1 cellular context compared by ENCODE assay signal in the genomic region with DNA sequence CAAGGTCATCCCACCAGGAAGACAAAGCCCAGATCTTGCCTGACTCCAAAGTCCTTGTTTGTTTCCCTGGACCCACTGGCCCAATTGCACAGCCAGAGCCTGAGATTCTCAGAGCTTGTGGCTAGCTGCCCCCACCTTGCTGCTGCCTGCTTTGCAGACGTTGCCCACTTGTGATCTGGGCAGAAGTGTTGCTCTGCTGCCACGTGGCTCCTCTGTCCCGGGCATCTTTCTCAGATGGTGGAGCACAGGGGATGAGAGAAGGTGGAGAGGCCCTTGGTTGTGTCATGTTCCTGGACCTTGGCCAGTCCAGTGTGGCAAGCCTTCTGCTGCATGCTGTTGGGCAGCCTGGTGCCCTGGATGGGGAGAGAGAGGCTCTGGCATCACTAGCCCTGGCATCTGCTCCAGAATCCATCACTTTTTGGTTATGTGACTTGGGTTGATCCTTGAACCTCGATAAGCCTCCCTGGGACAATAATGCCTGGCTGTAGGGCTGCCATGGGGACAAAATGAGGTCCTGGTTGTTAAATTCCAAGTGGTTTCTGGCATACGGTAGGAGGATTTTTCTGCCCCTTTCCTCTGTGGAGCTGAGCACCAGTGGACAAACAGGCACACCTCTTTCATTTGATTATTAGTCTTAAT.
TF ChIP-seq lines count a peak whose summit lies in the region.

No MANE protein-coding gene starts in this region.

TF ChIP-seq in HepG2, 621 proteins besides CTCF, POLR2A, EP300 and RAD21 (continued from another document and continues in another):
- TF ChIP-seq, protein P1, sequence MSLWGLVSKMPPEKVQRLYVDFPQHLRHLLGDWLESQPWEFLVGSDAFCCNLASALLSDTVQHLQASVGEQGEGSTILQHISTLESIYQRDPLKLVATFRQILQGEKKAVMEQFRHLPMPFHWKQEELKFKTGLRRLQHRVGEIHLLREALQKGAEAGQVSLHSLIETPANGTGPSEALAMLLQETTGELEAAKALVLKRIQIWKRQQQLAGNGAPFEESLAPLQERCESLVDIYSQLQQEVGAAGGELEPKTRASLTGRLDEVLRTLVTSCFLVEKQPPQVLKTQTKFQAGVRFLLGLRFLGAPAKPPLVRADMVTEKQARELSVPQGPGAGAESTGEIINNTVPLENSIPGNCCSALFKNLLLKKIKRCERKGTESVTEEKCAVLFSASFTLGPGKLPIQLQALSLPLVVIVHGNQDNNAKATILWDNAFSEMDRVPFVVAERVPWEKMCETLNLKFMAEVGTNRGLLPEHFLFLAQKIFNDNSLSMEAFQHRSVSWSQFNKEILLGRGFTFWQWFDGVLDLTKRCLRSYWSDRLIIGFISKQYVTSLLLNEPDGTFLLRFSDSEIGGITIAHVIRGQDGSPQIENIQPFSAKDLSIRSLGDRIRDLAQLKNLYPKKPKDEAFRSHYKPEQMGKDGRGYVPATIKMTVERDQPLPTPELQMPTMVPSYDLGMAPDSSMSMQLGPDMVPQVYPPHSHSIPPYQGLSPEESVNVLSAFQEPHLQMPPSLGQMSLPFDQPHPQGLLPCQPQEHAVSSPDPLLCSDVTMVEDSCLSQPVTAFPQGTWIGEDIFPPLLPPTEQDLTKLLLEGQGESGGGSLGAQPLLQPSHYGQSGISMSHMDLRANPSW (CRISPR knock-in tag; IDR thresholded peaks at IDR 0.05; ENCODE audit: borderline replicate concordance) = no peak
- TF ChIP-seq SAP130 (CRISPR knock-in tag; IDR thresholded peaks at IDR 0.05; ENCODE audit: low read depth) (no peak), RFX3 (CRISPR knock-in tag; IDR thresholded peaks at IDR 0.05) (no peak), NCOA2 (CRISPR knock-in tag; IDR thresholded peaks at IDR 0.05) (peak; percentile 57), MLLT10 (CRISPR knock-in tag; IDR thresholded peaks at IDR 0.05) (no peak), ZNF382 (CRISPR knock-in tag; IDR thresholded peaks at IDR 0.05; ENCODE audit: borderline replicate concordance) (no peak), ZFX (CRISPR knock-in tag; IDR thresholded peaks at IDR 0.05; ENCODE audit: low read depth) (peak; percentile 40; the same call in 1 of the 2 replicates), YY1 (IDR thresholded peaks at IDR 0.05; ENCODE audit: insufficient read depth, insufficient replicate concordance, low read depth, low read length) (no peak), SIN3A (IDR thresholded peaks at IDR 0.05; ENCODE audit: borderline replicate concordance, low read depth, low read length) (no peak), ZFYVE20 (CRISPR knock-in tag; IDR thresholded peaks at IDR 0.05; ENCODE audit: borderline replicate concordance, low read depth) (no peak), ZNF547 (CRISPR knock-in tag; IDR thresholded peaks at IDR 0.05) (no peak), ZNF616 (CRISPR knock-in tag; IDR thresholded peaks at IDR 0.05; ENCODE audit: low read depth) (no peak), IKZF1 (IDR thresholded peaks at IDR 0.05) (no peak), RFX1 (IDR thresholded peaks at IDR 0.05) (no peak), BRCA1 (CRISPR knock-in tag; IDR thresholded peaks at IDR 0.05) (no peak), FOSL1 (CRISPR knock-in tag; IDR thresholded peaks at IDR 0.05; ENCODE audit: borderline replicate concordance) (no peak), ADNP (CRISPR knock-in tag; IDR thresholded peaks at IDR 0.05) (peak; percentile 64; the same call in 1 of the 2 replicates), PCBP1 (IDR thresholded peaks at IDR 0.05; ENCODE audit: borderline replicate concordance, low read depth, low read length) (no peak), ZNF101 (CRISPR knock-in tag; IDR thresholded peaks at IDR 0.05; ENCODE audit: borderline replicate concordance, low read depth) (no peak), ZNF605 (CRISPR knock-in tag; IDR thresholded peaks at IDR 0.05) (no peak), SATB2 (CRISPR knock-in tag; IDR thresholded peaks at IDR 0.05) (no peak), HNRNPK (IDR thresholded peaks at IDR 0.05; ENCODE audit: low read depth, low read length, poor library complexity, severe bottlenecking) (no peak), NFKBIZ (CRISPR knock-in tag; IDR thresholded peaks at IDR 0.05) (no peak), ZNF253 (CRISPR knock-in tag; IDR thresholded peaks at IDR 0.05; ENCODE audit: borderline replicate concordance) (no peak), MIXL1 (CRISPR knock-in tag; IDR thresholded peaks at IDR 0.05) (no peak), FOXO1 (CRISPR knock-in tag; IDR thresholded peaks at IDR 0.05) (peak; percentile 75; the same call in 1 of the 2 replicates), HMGA1 (CRISPR knock-in tag; conservative IDR thresholded peaks at IDR 0.05) (no peak), RBM22 (optimal IDR thresholded peaks at IDR 0.05; ENCODE audit: low read length) (no peak), ZNF749 (CRISPR knock-in tag; IDR thresholded peaks at IDR 0.05; ENCODE audit: borderline replicate concordance) (no peak), PLRG1 (conservative IDR thresholded peaks at IDR 0.05) (no peak), ZNF672 (CRISPR knock-in tag; IDR thresholded peaks at IDR 0.05) (no peak), KDM3A (CRISPR knock-in tag; IDR thresholded peaks at IDR 0.05; ENCODE audit: low read depth) (no peak), ZFP41 (CRISPR knock-in tag; IDR thresholded peaks at IDR 0.05; ENCODE audit: borderline replicate concordance) (no peak), ZNF44 (CRISPR knock-in tag; IDR thresholded peaks at IDR 0.05) (no peak), ZFP36L1 (CRISPR knock-in tag; IDR thresholded peaks at IDR 0.05) (no peak), ZNF891 (CRISPR knock-in tag; IDR thresholded peaks at IDR 0.05) (no peak), ZNF619 (CRISPR knock-in tag; IDR thresholded peaks at IDR 0.05) (no peak), PHF5A (CRISPR knock-in tag; IDR thresholded peaks at IDR 0.05; ENCODE audit: low read depth, unreplicated experiment) (no peak), ZBTB3 (CRISPR knock-in tag; IDR thresholded peaks at IDR 0.05; ENCODE audit: borderline replicate concordance, low read depth) (no peak), PHF21A (CRISPR knock-in tag; IDR thresholded peaks at IDR 0.05) (0 out of 2 replicates have a peak, but pooled peaks have one; percentile 33), ZNF660 (CRISPR knock-in tag; IDR thresholded peaks at IDR 0.05; ENCODE audit: borderline replicate concordance, low read depth) (no peak), MXI1 (IDR thresholded peaks at IDR 0.05; ENCODE audit: borderline replicate concordance, low read depth, low read length) (no peak; the same call in 2 of the 3 replicates), ZNF430 (CRISPR knock-in tag; IDR thresholded peaks at IDR 0.05) (no peak; the same call in 1 of the 2 replicates), XBP1 (CRISPR knock-in tag; IDR thresholded peaks at IDR 0.05) (no peak)
- TF ChIP-seq, protein P2, sequence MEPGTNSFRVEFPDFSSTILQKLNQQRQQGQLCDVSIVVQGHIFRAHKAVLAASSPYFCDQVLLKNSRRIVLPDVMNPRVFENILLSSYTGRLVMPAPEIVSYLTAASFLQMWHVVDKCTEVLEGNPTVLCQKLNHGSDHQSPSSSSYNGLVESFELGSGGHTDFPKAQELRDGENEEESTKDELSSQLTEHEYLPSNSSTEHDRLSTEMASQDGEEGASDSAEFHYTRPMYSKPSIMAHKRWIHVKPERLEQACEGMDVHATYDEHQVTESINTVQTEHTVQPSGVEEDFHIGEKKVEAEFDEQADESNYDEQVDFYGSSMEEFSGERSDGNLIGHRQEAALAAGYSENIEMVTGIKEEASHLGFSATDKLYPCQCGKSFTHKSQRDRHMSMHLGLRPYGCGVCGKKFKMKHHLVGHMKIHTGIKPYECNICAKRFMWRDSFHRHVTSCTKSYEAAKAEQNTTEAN (CRISPR knock-in tag; conservative IDR thresholded peaks at IDR 0.05) = no peak
- TF ChIP-seq, protein P3, sequence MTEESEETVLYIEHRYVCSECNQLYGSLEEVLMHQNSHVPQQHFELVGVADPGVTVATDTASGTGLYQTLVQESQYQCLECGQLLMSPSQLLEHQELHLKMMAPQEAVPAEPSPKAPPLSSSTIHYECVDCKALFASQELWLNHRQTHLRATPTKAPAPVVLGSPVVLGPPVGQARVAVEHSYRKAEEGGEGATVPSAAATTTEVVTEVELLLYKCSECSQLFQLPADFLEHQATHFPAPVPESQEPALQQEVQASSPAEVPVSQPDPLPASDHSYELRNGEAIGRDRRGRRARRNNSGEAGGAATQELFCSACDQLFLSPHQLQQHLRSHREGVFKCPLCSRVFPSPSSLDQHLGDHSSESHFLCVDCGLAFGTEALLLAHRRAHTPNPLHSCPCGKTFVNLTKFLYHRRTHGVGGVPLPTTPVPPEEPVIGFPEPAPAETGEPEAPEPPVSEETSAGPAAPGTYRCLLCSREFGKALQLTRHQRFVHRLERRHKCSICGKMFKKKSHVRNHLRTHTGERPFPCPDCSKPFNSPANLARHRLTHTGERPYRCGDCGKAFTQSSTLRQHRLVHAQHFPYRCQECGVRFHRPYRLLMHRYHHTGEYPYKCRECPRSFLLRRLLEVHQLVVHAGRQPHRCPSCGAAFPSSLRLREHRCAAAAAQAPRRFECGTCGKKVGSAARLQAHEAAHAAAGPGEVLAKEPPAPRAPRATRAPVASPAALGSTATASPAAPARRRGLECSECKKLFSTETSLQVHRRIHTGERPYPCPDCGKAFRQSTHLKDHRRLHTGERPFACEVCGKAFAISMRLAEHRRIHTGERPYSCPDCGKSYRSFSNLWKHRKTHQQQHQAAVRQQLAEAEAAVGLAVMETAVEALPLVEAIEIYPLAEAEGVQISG (CRISPR knock-in tag; IDR thresholded peaks at IDR 0.05) = peak; percentile 69
- TF ChIP-seq, protein P4, sequence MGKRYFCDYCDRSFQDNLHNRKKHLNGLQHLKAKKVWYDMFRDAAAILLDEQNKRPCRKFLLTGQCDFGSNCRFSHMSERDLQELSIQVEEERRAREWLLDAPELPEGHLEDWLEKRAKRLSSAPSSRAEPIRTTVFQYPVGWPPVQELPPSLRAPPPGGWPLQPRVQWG (CRISPR knock-in tag; IDR thresholded peaks at IDR 0.05; ENCODE audit: borderline replicate concordance, low read depth) = no peak
- TF ChIP-seq, protein P5, sequence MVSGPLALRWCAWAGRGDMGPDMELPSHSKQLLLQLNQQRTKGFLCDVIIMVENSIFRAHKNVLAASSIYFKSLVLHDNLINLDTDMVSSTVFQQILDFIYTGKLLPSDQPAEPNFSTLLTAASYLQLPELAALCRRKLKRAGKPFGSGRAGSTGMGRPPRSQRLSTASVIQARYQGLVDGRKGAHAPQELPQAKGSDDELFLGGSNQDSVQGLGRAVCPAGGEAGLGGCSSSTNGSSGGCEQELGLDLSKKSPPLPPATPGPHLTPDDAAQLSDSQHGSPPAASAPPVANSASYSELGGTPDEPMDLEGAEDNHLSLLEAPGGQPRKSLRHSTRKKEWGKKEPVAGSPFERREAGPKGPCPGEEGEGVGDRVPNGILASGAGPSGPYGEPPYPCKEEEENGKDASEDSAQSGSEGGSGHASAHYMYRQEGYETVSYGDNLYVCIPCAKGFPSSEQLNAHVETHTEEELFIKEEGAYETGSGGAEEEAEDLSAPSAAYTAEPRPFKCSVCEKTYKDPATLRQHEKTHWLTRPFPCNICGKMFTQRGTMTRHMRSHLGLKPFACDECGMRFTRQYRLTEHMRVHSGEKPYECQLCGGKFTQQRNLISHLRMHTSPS (CRISPR knock-in tag; IDR thresholded peaks at IDR 0.05; ENCODE audit: low read depth) = peak; percentile 98
- TF ChIP-seq, protein P6, sequence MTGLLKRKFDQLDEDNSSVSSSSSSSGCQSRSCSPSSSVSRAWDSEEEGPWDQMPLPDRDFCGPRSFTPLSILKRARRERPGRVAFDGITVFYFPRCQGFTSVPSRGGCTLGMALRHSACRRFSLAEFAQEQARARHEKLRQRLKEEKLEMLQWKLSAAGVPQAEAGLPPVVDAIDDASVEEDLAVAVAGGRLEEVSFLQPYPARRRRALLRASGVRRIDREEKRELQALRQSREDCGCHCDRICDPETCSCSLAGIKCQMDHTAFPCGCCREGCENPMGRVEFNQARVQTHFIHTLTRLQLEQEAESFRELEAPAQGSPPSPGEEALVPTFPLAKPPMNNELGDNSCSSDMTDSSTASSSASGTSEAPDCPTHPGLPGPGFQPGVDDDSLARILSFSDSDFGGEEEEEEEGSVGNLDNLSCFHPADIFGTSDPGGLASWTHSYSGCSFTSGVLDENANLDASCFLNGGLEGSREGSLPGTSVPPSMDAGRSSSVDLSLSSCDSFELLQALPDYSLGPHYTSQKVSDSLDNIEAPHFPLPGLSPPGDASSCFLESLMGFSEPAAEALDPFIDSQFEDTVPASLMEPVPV (CRISPR knock-in tag; IDR thresholded peaks at IDR 0.05) = no peak
- TF ChIP-seq, protein P7, sequence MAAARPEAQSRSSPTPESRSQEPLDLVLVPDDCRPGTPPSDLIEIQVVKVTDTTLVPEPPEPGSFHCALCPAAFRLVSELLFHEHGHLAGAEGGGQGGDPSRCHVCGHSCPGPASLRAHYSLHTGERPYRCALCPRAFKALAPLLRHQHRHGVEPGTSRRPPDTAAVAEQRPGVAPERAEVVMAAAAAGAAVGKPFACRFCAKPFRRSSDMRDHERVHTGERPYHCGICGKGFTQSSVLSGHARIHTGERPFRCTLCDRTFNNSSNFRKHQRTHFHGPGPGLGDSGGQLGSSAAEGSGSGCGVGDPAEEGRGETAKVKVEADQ (CRISPR knock-in tag; IDR thresholded peaks at IDR 0.05; ENCODE audit: borderline replicate concordance) = 0 out of 2 replicates have a peak, but pooled peaks have one; percentile 38
- TF ChIP-seq, protein P8, sequence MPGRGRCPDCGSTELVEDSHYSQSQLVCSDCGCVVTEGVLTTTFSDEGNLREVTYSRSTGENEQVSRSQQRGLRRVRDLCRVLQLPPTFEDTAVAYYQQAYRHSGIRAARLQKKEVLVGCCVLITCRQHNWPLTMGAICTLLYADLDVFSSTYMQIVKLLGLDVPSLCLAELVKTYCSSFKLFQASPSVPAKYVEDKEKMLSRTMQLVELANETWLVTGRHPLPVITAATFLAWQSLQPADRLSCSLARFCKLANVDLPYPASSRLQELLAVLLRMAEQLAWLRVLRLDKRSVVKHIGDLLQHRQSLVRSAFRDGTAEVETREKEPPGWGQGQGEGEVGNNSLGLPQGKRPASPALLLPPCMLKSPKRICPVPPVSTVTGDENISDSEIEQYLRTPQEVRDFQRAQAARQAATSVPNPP (CRISPR knock-in tag; IDR thresholded peaks at IDR 0.05) = no peak
- TF ChIP-seq, protein P9, sequence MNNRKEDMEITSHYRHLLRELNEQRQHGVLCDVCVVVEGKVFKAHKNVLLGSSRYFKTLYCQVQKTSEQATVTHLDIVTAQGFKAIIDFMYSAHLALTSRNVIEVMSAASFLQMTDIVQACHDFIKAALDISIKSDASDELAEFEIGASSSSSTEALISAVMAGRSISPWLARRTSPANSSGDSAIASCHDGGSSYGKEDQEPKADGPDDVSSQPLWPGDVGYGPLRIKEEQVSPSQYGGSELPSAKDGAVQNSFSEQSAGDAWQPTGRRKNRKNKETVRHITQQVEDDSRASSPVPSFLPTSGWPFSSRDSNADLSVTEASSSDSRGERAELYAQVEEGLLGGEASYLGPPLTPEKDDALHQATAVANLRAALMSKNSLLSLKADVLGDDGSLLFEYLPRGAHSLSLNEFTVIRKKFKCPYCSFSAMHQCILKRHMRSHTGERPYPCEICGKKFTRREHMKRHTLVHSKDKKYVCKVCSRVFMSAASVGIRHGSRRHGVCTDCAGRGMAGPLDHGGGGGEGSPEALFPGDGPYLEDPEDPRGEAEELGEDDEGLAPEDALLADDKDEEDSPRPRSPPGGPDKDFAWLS (CRISPR knock-in tag; IDR thresholded peaks at IDR 0.05; ENCODE audit: borderline replicate concordance) = no peak
